8 cellular contexts compared by ENCODE assay signal in genomic region chr19:41219924-41220567, GRCh38. TPM values are rescaled to one million over a fixed set of nuclear protein-coding genes. Genes with fewer than 3 reads are reported as not detected.
DNase-seq lines count a peak whose midpoint lies in the region; ATAC-seq, FAIRE-seq and TF ChIP-seq lines count a peak whose summit lies in the region.

No MANE protein-coding gene starts in this region.

- no peak for FAIRE-seq in kidney (lab: Jason Lieb, UNC)

- H3K36me3 ChIP-seq in HUES6 (ENCODE audit: control insufficient read depth, insufficient read depth, low read length) (peaks cover 20% of the 10 kb centered on the region), kidney (ENCODE audit: control insufficient read depth in 1 of 2, insufficient read depth in 2 of 2, low read length in 2 of 2) (no peaks in the 10 kb centered on the region)

- H3K9me3 ChIP-seq in HUES6 (ENCODE audit: control insufficient read depth, insufficient read depth, low read depth, low read length) (no peaks in the 10 kb centered on the region), kidney (ENCODE audit: control insufficient read depth in 1 of 2, low read length in 2 of 2) (no peaks in the 10 kb centered on the region)

- H3K9me3 Mint-ChIP-seq in activated CD8-positive, alpha-beta memory T cell treated with anti-CD3 and anti-CD28 coated beads, Interleukin-2, amount 10 ng/mL, durations not matched to agents 7 days and 5 days (ENCODE audit: low read depth) = no peaks in the 10 kb centered on the region

- H3K27me3 Mint-ChIP-seq in activated CD8-positive, alpha-beta memory T cell treated with anti-CD3 and anti-CD28 coated beads, Interleukin-2, amount 10 ng/mL, durations not matched to agents 7 days and 5 days = peaks cover 51% of the 10 kb centered on the region

- TF ChIP-seq CTCF in cardiac fibroblast (IDR thresholded peaks at IDR 0.05; ENCODE audit: low read depth, low read length) (no peak), kidney (IDR thresholded peaks at IDR 0.05; ENCODE audit: borderline replicate concordance, extremely low read depth, insufficient read depth) (no peak)

- ATAC-seq in activated CD8-positive, alpha-beta memory T cell treated with anti-CD3 and anti-CD28 coated beads, Interleukin-2, amount 10 ng/mL, durations not matched to agents 7 days and 5 days = no peak

- CTCF ChIA-PET in activated CD8-positive, alpha-beta memory T cell treated with anti-CD3 and anti-CD28 coated beads, Interleukin-2, amount 10 ng/mL, durations not matched to agents 7 days and 5 days (lab: Charles Lee) = interaction anchor here (1.1 to 1.7 kb wide), 3 partner anchors 15 to 88 kb away, joined by 3 to 9 read pairs (median 4); partner anchors contain the start of gene HNRNPUL1
- CTCF ChIA-PET in HEK293T (lab: Yijun Ruan, JAX) = interaction anchor here (0.6 kb wide), 1 partner anchor 153 kb away, joined by 4 read pairs; no protein-coding TSS in a partner anchor

- H3K4me1 ChIP-seq in HUES6 (ENCODE audit: control insufficient read depth, insufficient read depth, low read length) (peaks cover 42% of the 10 kb centered on the region), kidney (ENCODE audit: control insufficient read depth in 1 of 2, insufficient read depth in 1 of 2, low read depth in 1 of 2, low read length in 2 of 2) (no peaks in the 10 kb centered on the region)

- POLR2A ChIA-PET in HEK293T (lab: Yijun Ruan, JAX) = interaction anchor here (0.9 to 2.1 kb wide), 2 partner anchors 16 to 43 kb away, joined by 3 to 12 read pairs; partner anchors contain the start of gene HNRNPUL1

- H3K27ac ChIP-seq in HUES6 (ENCODE audit: low read depth, low read length) = no peak overlapping the region
- H3K27ac ChIP-seq in kidney (ENCODE audit: low read depth in 2 of 2, low read length in 2 of 2) = peak overlapping the region; percentile 74 to 81
- peak overlapping the region; percentile 57 for H3K27ac ChIP-seq in temporal lobe (ENCODE audit: low read depth, low read length)

- no peaks in the 10 kb centered on the region for H3K27me3 ChIP-seq in HUES6 (ENCODE audit: control insufficient read depth, insufficient read depth, low read length)

- H3K27ac Mint-ChIP-seq in activated CD8-positive, alpha-beta memory T cell treated with anti-CD3 and anti-CD28 coated beads, Interleukin-2, amount 10 ng/mL, durations not matched to agents 7 days and 5 days = no peak overlapping the region

- DNase-seq in cardiac fibroblast (ENCODE audit: low read depth in 2 of 2) = peak; percentile 60 to 63
- peak; percentile 80 for DNase-seq in kidney
- DNase-seq in activated CD8-positive, alpha-beta memory T cell treated with anti-CD3 and anti-CD28 coated beads, Interleukin-2, amount 10 ng/mL, durations not matched to agents 7 days and 5 days = no peak
- DNase-seq in HEK293T (ENCODE audit: extremely low spot score) = no peak
- no peak for DNase-seq in activated CD8-positive, alpha-beta memory T cell treated with anti-CD3 and anti-CD28 coated beads, Interleukin-2, amount 50 U/mL, for 4 hours
- DNase-seq in NCI-H345 (lab: John Stamatoyannopoulos, UW) = no peak

- intact Hi-C loops in kidney (cut with DNase I) = no loop called here

- no peak overlapping the region for H3K4me3 Mint-ChIP-seq in activated CD8-positive, alpha-beta memory T cell treated with anti-CD3 and anti-CD28 coated beads, Interleukin-2, amount 10 ng/mL, durations not matched to agents 7 days and 5 days

- H3K9ac ChIP-seq in HUES6 (ENCODE audit: low read length) = peak overlapping the region; percentile 36
- peak overlapping the region in 1 of 2 donors; percentile 65 for H3K9ac ChIP-seq in kidney (ENCODE audit: low read length in 2 of 2)

- peak overlapping the region; percentile 71 for H3K4me3 ChIP-seq in HUES6 (ENCODE audit: low read depth, low read length)
- peak overlapping the region; percentile 79 to 82 for H3K4me3 ChIP-seq in cardiac fibroblast (replicated peaks in 1 of 2; ENCODE audit: low read depth in 2 of 2, low read length in 2 of 2)
- peak overlapping the region; percentile 29 to 59 for H3K4me3 ChIP-seq in kidney (ENCODE audit: low read length in 2 of 2)

- no peaks in the 10 kb centered on the region for H3K36me3 Mint-ChIP-seq in activated CD8-positive, alpha-beta memory T cell treated with anti-CD3 and anti-CD28 coated beads, Interleukin-2, amount 10 ng/mL, durations not matched to agents 7 days and 5 days

- H3K4me1 Mint-ChIP-seq in activated CD8-positive, alpha-beta memory T cell treated with anti-CD3 and anti-CD28 coated beads, Interleukin-2, amount 10 ng/mL, durations not matched to agents 7 days and 5 days = no peaks in the 10 kb centered on the region

TF ChIP-seq in HEK293T, 16 proteins besides CTCF, POLR2A, EP300 and RAD21:
- TF ChIP-seq L3MBTL2 (conservative IDR thresholded peaks at IDR 0.05) (no peak), PKNOX1 (IDR thresholded peaks at IDR 0.05) (no peak), ARNT (IDR thresholded peaks at IDR 0.05) (no peak), FOXM1 (IDR thresholded peaks at IDR 0.05; ENCODE audit: borderline replicate concordance) (no peak)

RNA-seq across cellular contexts. Expression of gene AXL, which starts 1.0 kb away (rescaled TPM):
- 37.4 TPM for total RNA-seq in kidney
- 6.3 TPM for polyA plus RNA-seq in kidney (ENCODE audit: insufficient read depth, low read depth, low replicate concordance)
- total RNA-seq in temporal lobe = 7.1 TPM
- under 1 TPM; 0.05 to 0.29 TPM for total RNA-seq in activated CD8-positive, alpha-beta memory T cell treated with anti-CD3 and anti-CD28 coated beads, Interleukin-2, amount 10 ng/mL, durations not matched to agents 7 days and 5 days

RNA-seq across cellular contexts. Expression of gene CYP2S1, which starts 27.0 kb away (rescaled TPM):
- total RNA-seq in kidney = 2.0 TPM
- 0.97 TPM for polyA plus RNA-seq in kidney (ENCODE audit: insufficient read depth, low read depth, low replicate concordance)
- total RNA-seq in temporal lobe = under 0.01 TPM
- total RNA-seq in activated CD8-positive, alpha-beta memory T cell treated with anti-CD3 and anti-CD28 coated beads, Interleukin-2, amount 10 ng/mL, durations not matched to agents 7 days and 5 days = under 1 TPM in 1 of 2 experiments, not detected in 1; 0.19 TPM

RNA-seq across cellular contexts. Expression of gene HNRNPUL1, which starts 44.1 kb away (rescaled TPM):
- total RNA-seq in kidney (182 TPM), temporal lobe (101 TPM)
- 51.0 TPM for polyA plus RNA-seq in kidney (ENCODE audit: insufficient read depth, low read depth, low replicate concordance)
- total RNA-seq in activated CD8-positive, alpha-beta memory T cell treated with anti-CD3 and anti-CD28 coated beads, Interleukin-2, amount 10 ng/mL, durations not matched to agents 7 days and 5 days = 100 to 1,000 TPM; 342 to 348 TPM

Comparison
In these comparisons a context has a peak if more than half of its experiments do, and no peak if none do; other contexts are left out.
1. DNase-seq: peak in cardiac fibroblast (2 of 2) and kidney (single experiment); none in activated CD8-positive, alpha-beta memory T cell treated with anti-CD3 and anti-CD28 coated beads, Interleukin-2, amount 10 ng/mL, durations not matched to agents 7 days and 5 days (single experiment), HEK293T (single experiment), activated CD8-positive, alpha-beta memory T cell treated with anti-CD3 and anti-CD28 coated beads, Interleukin-2, amount 50 U/mL, for 4 hours (single experiment) and NCI-H345 (single experiment).
2. Peak in every context shown above with its lines, with median percentiles within 50 percentile points of each other: H3K4me3 ChIP-seq.